15 cellular contexts compared by ENCODE assay signal in the genomic region with DNA sequence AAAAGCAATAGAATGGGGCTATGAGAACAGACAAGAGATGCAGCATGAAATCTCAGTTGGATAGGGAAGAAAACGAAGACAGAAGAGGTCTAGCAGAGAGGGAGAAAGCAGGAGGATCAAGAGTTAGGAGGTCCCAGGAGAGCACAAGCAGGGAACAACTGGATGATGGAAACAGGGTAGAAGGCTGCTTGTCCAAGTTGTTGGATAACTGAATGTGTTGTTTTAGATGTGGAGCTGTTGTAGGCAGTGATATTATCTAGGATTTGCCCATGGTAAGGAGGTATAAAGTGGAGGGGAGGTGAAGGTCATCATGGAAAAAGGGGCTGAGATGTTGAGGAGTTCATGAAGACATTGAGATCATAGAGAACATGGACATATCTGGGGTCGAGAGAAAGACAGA. TPM values are rescaled to one million over a fixed set of nuclear protein-coding genes. Genes with fewer than 3 reads are reported as not detected.
"Had no signal": no experiment of that assay in that cellular context is flagged by ENCODE, and none has a peak within 500 bp of the region (broad histone marks: within the 10 kb centered on the region; RNA-seq: fewer than 3 reads in every experiment).

No MANE protein-coding gene starts in this region.

- DNase-seq: activated gamma-delta T cell; effector memory CD8-positive, alpha-beta T cell; left ventricle myocardium superior; natural killer cell; ovary; psoas muscle; right cardiac atrium; stimulated activated naive CD8-positive, alpha-beta T cell treated with anti-CD3 and anti-CD28 coated beads, Interleukin-15, Interleukin-2, amounts not matched to agents 100 U/mL and 50 U/mL, for 24 hours; substantia nigra; uterus had no signal

- H3K4me1 ChIP-seq: uterus had no signal

- H3K4me3 Mint-ChIP-seq: activated CD4-positive, alpha-beta T cell treated with anti-CD3 and anti-CD28 coated beads for 36 hours; activated naive CD4-positive, alpha-beta T cell treated with anti-CD3 and anti-CD28 coated beads, Interleukin-2, amount 50 U/mL, for 24 hours; effector memory CD8-positive, alpha-beta T cell; natural killer cell; WTC11 had no signal

- H3K27me3 ChIP-seq: ovary, tibial nerve, uterus had no signal

- H3K36me3 Mint-ChIP-seq: natural killer cell, WTC11 had no signal

- H3K4me3 ChIP-seq: ovary, psoas muscle, tibial nerve, uterus had no signal

- ATAC-seq: left ventricle myocardium superior, psoas muscle, right cardiac atrium, WTC11 had no signal

- H3K27me3 Mint-ChIP-seq: activated naive CD4-positive, alpha-beta T cell treated with anti-CD3 and anti-CD28 coated beads, Interleukin-2, amount 50 U/mL, for 24 hours; effector memory CD8-positive, alpha-beta T cell had no signal

- H3K36me3 ChIP-seq: ovary, tibial nerve, uterus had no signal

- H3K27ac Mint-ChIP-seq: activated CD4-positive, alpha-beta T cell treated with anti-CD3 and anti-CD28 coated beads for 36 hours; activated naive CD4-positive, alpha-beta T cell treated with anti-CD3 and anti-CD28 coated beads, Interleukin-2, amount 50 U/mL, for 24 hours; effector memory CD8-positive, alpha-beta T cell; natural killer cell; WTC11 had no signal

- H3K9me3 Mint-ChIP-seq: activated naive CD4-positive, alpha-beta T cell treated with anti-CD3 and anti-CD28 coated beads, Interleukin-2, amount 50 U/mL, for 24 hours; effector memory CD8-positive, alpha-beta T cell; natural killer cell; WTC11 had no signal

- H3K9me3 ChIP-seq: ovary, psoas muscle, tibial nerve, uterus had no signal

- H3K27ac ChIP-seq: ovary, psoas muscle, uterus had no signal

RNA-seq across cellular contexts. Expression of a gene that starts 35.9 kb away (rescaled TPM):
- total RNA-seq: activated CD4-positive, alpha-beta T cell treated with anti-CD3 and anti-CD28 coated beads for 36 hours; bronchial epithelial cell; left ventricle myocardium superior; WTC11 had no signal
